Comparison of ENCODE assay signal across 8 cellular contexts in genomic region chr6:30556964-30557682, GRCh38. TPM values are rescaled to one million over a fixed set of nuclear protein-coding genes. Genes with fewer than 3 reads are reported as not detected.
DNase-seq lines count a peak whose midpoint lies in the region; ATAC-seq and TF ChIP-seq lines count a peak whose summit lies in the region.

PRR3 (plus strand) TSS chr6:30557295; CDS start chr6:30557345, 50 bp downstream.

- peaks cover 7% of the 10 kb centered on the region for H3K36me3 ChIP-seq in Caco-2 (ENCODE audit: control insufficient read depth, insufficient read depth, low read length)

- DNase-seq in Caco-2 = peak; percentile 86 to 88
- DNase-seq in HT1080 (ENCODE audit: low read depth) = peak; percentile 86
- peak; percentile 91 for DNase-seq in NOMO-1 treated with DMSO at 0.1 percent for 48 hours (lab: John Stamatoyannopoulos, UW; ENCODE audit: unreplicated experiment)
- DNase-seq in activated CD8-positive, alpha-beta memory T cell treated with anti-CD3 and anti-CD28 coated beads for 48 hours (ENCODE audit: low read depth in 2 of 3, low spot score in 2 of 3) = peak; percentile 65 to 72 (median 68)
- peak; percentile 72 for DNase-seq in endothelial cell (ENCODE audit: low spot score)
- peak; percentile 93 for DNase-seq in middle frontal gyrus (ENCODE audit: extremely low spot score, low spot score)
- peak; percentile 56 to 70 for DNase-seq in stimulated activated CD8-positive, alpha-beta memory T cell treated with anti-CD3 and anti-CD28 coated beads, Interleukin-4, amount 100 ng/mL, for 4 hours (ENCODE audit: low read depth in 2 of 2, low spot score in 1 of 2)

- BruUV-seq in Caco-2 (replicated peaks; lab: Mats Ljungman, UMichigan) = no TSS peak

- H3K36me3 Mint-ChIP-seq in Caco-2 (ENCODE audit: insufficient read depth, unreplicated experiment) (peaks cover 60% of the 10 kb centered on the region), endothelial cell (ENCODE audit: low read depth, unreplicated experiment) (peaks cover 35% of the 10 kb centered on the region)

- peak within 1 kb of the TSS; percentile 95 for H3K4me3 Mint-ChIP-seq in Caco-2 (ENCODE audit: unreplicated experiment)
- peak within 1 kb of the TSS; percentile 99 for H3K4me3 Mint-ChIP-seq in endothelial cell (ENCODE audit: unreplicated experiment)

- peak within 1 kb of the TSS; percentile 88 for H3K4me3 ChIP-seq in Caco-2 (ENCODE audit: low read depth, low read length)

- H3K27me3 Mint-ChIP-seq in Caco-2 (ENCODE audit: insufficient read depth, unreplicated experiment) (no peaks in the 10 kb centered on the region), endothelial cell (ENCODE audit: unreplicated experiment) (peaks cover 11% of the 10 kb centered on the region)

- no peaks in the 10 kb centered on the region for H3K27me3 ChIP-seq in Caco-2 (replicated peaks; ENCODE audit: control insufficient read depth, insufficient read depth, low read length)

- TF ChIP-seq CTCF in Caco-2 (IDR thresholded peaks at IDR 0.05; ENCODE audit: insufficient read depth in 1 of 2, low read depth in 1 of 2, low read length in 1 of 2, severe bottlenecking in 1 of 2, unreplicated experiment in 1 of 2) = no peak
- TF ChIP-seq CTCF in endothelial cell (IDR thresholded peaks at IDR 0.05; ENCODE audit: unreplicated experiment) = no peak

- H3K4me1 Mint-ChIP-seq in Caco-2 (ENCODE audit: low read depth, unreplicated experiment) (peaks cover 14% of the 10 kb centered on the region), endothelial cell (ENCODE audit: unreplicated experiment) (peaks cover 29% of the 10 kb centered on the region)

- peak; percentile 46 for ATAC-seq in GM21360 (IDR thresholded peaks at IDR 0.05; ENCODE audit: unreplicated experiment)

- peaks cover 5% of the 10 kb centered on the region; the same call in 1 of the 2 replicates for H3K4me1 ChIP-seq in Caco-2

- no peaks in the 10 kb centered on the region for H3K9me3 ChIP-seq in Caco-2

- intact Hi-C loops in Caco-2 (cut with micrococcal nuclease; ENCODE audit: unreplicated experiment) = loop anchor here (1.0 to 5.0 kb wide), 3 partner anchors 14 to 60 kb away; partner anchors contain the start of genes ABCF1, MRPS18B and PPP1R10

- H3K9me3 Mint-ChIP-seq in Caco-2 (ENCODE audit: unreplicated experiment) (no peaks in the 10 kb centered on the region), endothelial cell (ENCODE audit: unreplicated experiment) (no peaks in the 10 kb centered on the region)

- peak within 1 kb of the TSS; percentile 100 for H3K27ac Mint-ChIP-seq in Caco-2 (ENCODE audit: unreplicated experiment)
- peak within 1 kb of the TSS; percentile 100 for H3K27ac Mint-ChIP-seq in endothelial cell (ENCODE audit: unreplicated experiment)

- POLR2A ChIA-PET in Caco-2 (lab: Charles Lee) = interaction anchor here (0.5 to 1.7 kb wide), 6 partner anchors 10 to 327 kb away, joined by 3 to 25 read pairs (median 4); partner anchors contain the start of gene ABCF1

- CTCF ChIA-PET in Caco-2 (lab: Charles Lee) = interaction anchor here (1.0 to 1.4 kb wide), 3 partner anchors 12 to 75 kb away, joined by 3 to 5 read pairs (median 3); no protein-coding TSS in a partner anchor

RNA-seq across cellular contexts. Expression of gene PRR3, which starts in this region (rescaled TPM):
- total RNA-seq in Caco-2 (2022) (20.3 and 20.8 TPM in 2 replicates), endothelial cell (ENCODE audit: unreplicated experiment) (12.6 TPM)
- total RNA-seq in HT1080 (2014; rRNA removed; shearing (Covaris generic)) = 12.7 and 21.4 TPM in 2 replicates
- 29.1 and 30.6 TPM in 2 replicates for polyA plus RNA-seq in HT1080 (2015; cell fraction: cytosol; rRNA removed)
- 27.3 and 31.7 TPM in 2 replicates for polyA plus RNA-seq in HT1080 (2015; cell fraction: nucleus; rRNA removed)

Comparison
In these comparisons a context has a peak if more than half of its experiments do, and no peak if none do; other contexts are left out.
1. Peak in every context shown above with its lines: DNase-seq, ATAC-seq and H3K4me3 ChIP-seq.